11 cellular contexts compared by ENCODE assay signal in genomic region chr9:34869390-34869789, GRCh38.
DNase-seq lines count a peak whose midpoint lies in the region; TF ChIP-seq lines count a peak whose summit lies in the region.
"Had no signal": no experiment of that assay in that cellular context is flagged by ENCODE, and none has a peak within 500 bp of the region (broad histone marks: within the 10 kb centered on the region; RNA-seq: fewer than 3 reads in every experiment).

No MANE protein-coding gene starts in this region.

- no peak overlapping the region for H4K5ac ChIP-seq in mesendoderm (ENCODE audit: low read length)

- H3K9me3 Mint-ChIP-seq in CD4-positive, alpha-beta memory T cell, result peaks cover 0 to 17% (median 10%) of the 10 kb centered on the region in 8 donors

- no peak overlapping the region for H4K8ac ChIP-seq in mesendoderm (ENCODE audit: low read depth, low read length)

- no peak overlapping the region for H3K27ac ChIP-seq in mesendoderm (ENCODE audit: low read depth, low read length)
- H3K27ac ChIP-seq in CD4-positive, alpha-beta memory T cell (ENCODE audit: low read depth, low read length), result no peak overlapping the region

- H3K4me3 ChIP-seq in astrocyte of the cerebellum (ENCODE audit: low read depth, low read length) (no peak overlapping the region), mesendoderm (ENCODE audit: low read length) (no peak overlapping the region)
- no peak overlapping the region for H3K4me3 ChIP-seq in CD4-positive, alpha-beta memory T cell (ENCODE audit: low read length in 2 of 2)

- no peak overlapping the region for H3K4ac ChIP-seq in mesendoderm (ENCODE audit: low read depth, low read length)

- no peaks in the 10 kb centered on the region for H3K9me3 ChIP-seq in CD4-positive, alpha-beta memory T cell (ENCODE audit: control insufficient read depth in 1 of 2, low read length in 2 of 2)

- no peaks in the 10 kb centered on the region for H3K79me2 ChIP-seq in mesendoderm (ENCODE audit: control insufficient read depth, insufficient read depth, low read length)

- no peak overlapping the region for H2AK5ac ChIP-seq in mesendoderm (ENCODE audit: low read length)

- H3K79me1 ChIP-seq in mesendoderm (ENCODE audit: low read length), result no peaks in the 10 kb centered on the region

- H3K27ac Mint-ChIP-seq in CD4-positive, alpha-beta memory T cell, result no peak overlapping the region
- H3K27ac Mint-ChIP-seq: dendritic cell treated with granulocyte-macrophage colony-stimulating factor and Interleukin-4, amounts not matched to agents 40 ng/mL and 50 ng/mL, for 4 days had no signal

- H3K56ac ChIP-seq in mesendoderm (ENCODE audit: low read length), result no peak overlapping the region

- H2BK120ac ChIP-seq in mesendoderm (ENCODE audit: low read depth, low read length), result no peak overlapping the region

- peaks cover 19 to 24% of the 10 kb centered on the region in 2 donors for H3K27me3 Mint-ChIP-seq in CD4-positive, alpha-beta memory T cell

- peak; percentile 30 for TF ChIP-seq CTCF in astrocyte of the cerebellum (IDR thresholded peaks at IDR 0.05; ENCODE audit: low read depth, low read length, missing control alignments)

- H2BK15ac ChIP-seq in mesendoderm (replicated peaks; ENCODE audit: low read depth), result no peak overlapping the region

- no peak overlapping the region for H3K18ac ChIP-seq in mesendoderm (ENCODE audit: low read length)

- in situ Hi-C loops in KBM-7 (cut with MboI; ENCODE audit: low pct_unique_long_range_greater_than_20kb, low sequenced_read_pairs) (no loop called here), astrocyte of the cerebellum (cut with HindIII; ENCODE audit: low sequenced_read_pairs) (no loop called here)

- intact Hi-C loops in CD4-positive, alpha-beta memory T cell (cut with micrococcal nuclease), result no loop called here

- DNase-seq in DMS 273 (lab: John Stamatoyannopoulos, UW; ENCODE audit: unreplicated experiment) (peak; percentile 7), DMS 273 treated with DMSO at 0.1 percent for 48 hours (lab: John Stamatoyannopoulos, UW) (no peak), KBM-7 (peak; percentile 41), astrocyte of the cerebellum (ENCODE audit: low read depth) (no peak), mesendoderm (peak; percentile 44), SK-N-DZ (ENCODE audit: low spot score) (no peak), NCI-H1048 (lab: John Stamatoyannopoulos, UW) (no peak)
- no peak for DNase-seq in CD4-positive, alpha-beta memory T cell
- DNase-seq: activated CD4-positive, alpha-beta T cell treated with anti-CD3 and anti-CD28 coated beads for 1 hour; naive B cell had no signal

- no peak overlapping the region for H3K4me2 ChIP-seq in mesendoderm (ENCODE audit: low read length)

- no peaks in the 10 kb centered on the region for H3K4me1 ChIP-seq in mesendoderm (ENCODE audit: control insufficient read depth, low read depth, low read length)
- H3K4me1 ChIP-seq in CD4-positive, alpha-beta memory T cell (ENCODE audit: insufficient read depth, low read length), result no peaks in the 10 kb centered on the region

- no CpG with 5 or more reads among the region's 2 CpGs for WGBS in mesendoderm (ENCODE audit: extremely low coverage, insufficient coverage, low lambda C conversion rate)

- H3K36me3 ChIP-seq in mesendoderm (ENCODE audit: control insufficient read depth, insufficient read depth, low read length), result no peaks in the 10 kb centered on the region
- H3K36me3 ChIP-seq in CD4-positive, alpha-beta memory T cell (ENCODE audit: insufficient read depth, low read length), result no peaks in the 10 kb centered on the region

- no peak overlapping the region for H3K9ac ChIP-seq in mesendoderm (ENCODE audit: low read length)

- H3K4me3 Mint-ChIP-seq in CD4-positive, alpha-beta memory T cell, result no peak overlapping the region
- H3K4me3 Mint-ChIP-seq: dendritic cell treated with granulocyte-macrophage colony-stimulating factor and Interleukin-4, amounts not matched to agents 40 ng/mL and 50 ng/mL, for 4 days; naive B cell had no signal

- CTCF ChIA-PET in CD4-positive, alpha-beta memory T cell (lab: Charles Lee; ENCODE audit: partially characterized antibody), result no interaction called here

- no peaks in the 10 kb centered on the region for H3K36me3 Mint-ChIP-seq in CD4-positive, alpha-beta memory T cell

- H3K27me3 ChIP-seq in mesendoderm (ENCODE audit: insufficient read depth, low read length, poor library complexity), result no peaks in the 10 kb centered on the region
- no peaks in the 10 kb centered on the region for H3K27me3 ChIP-seq in CD4-positive, alpha-beta memory T cell (ENCODE audit: insufficient read depth, low read length)

- H2BK5ac ChIP-seq in mesendoderm (ENCODE audit: low read length), result no peak overlapping the region

- no peak overlapping the region for H3K23ac ChIP-seq in mesendoderm (ENCODE audit: low read length)

- POLR2A ChIA-PET in CD4-positive, alpha-beta memory T cell (lab: Charles Lee; ENCODE audit: partially characterized antibody), result no interaction called here

- no peaks in the 10 kb centered on the region for H3K4me1 Mint-ChIP-seq in CD4-positive, alpha-beta memory T cell
- H3K4me1 Mint-ChIP-seq: naive B cell had no signal

Comparison
In these comparisons a context has a peak if more than half of its experiments do, and no peak if none do; other contexts are left out.
1. DNase-seq: peak in DMS 273 (single experiment), KBM-7 (single experiment) and mesendoderm (single experiment); none in DMS 273 treated with DMSO at 0.1 percent for 48 hours (single experiment), astrocyte of the cerebellum (single experiment), SK-N-DZ (single experiment), CD4-positive, alpha-beta memory T cell (0 of 5) and NCI-H1048 (single experiment).